ENCODE assay signal across 9 cellular contexts in genomic region chr17:79842656-79843474, GRCh38. TPM values are rescaled to one million over a fixed set of nuclear protein-coding genes. Genes with fewer than 3 reads are reported as not detected.
DNase-seq lines count a peak whose midpoint lies in the region; ATAC-seq and TF ChIP-seq lines count a peak whose summit lies in the region.
"Had no signal": no experiment of that assay in that cellular context is flagged by ENCODE, and none has a peak within 500 bp of the region (broad histone marks: within the 10 kb centered on the region; RNA-seq: fewer than 3 reads in every experiment).

No MANE protein-coding gene starts in this region.

- H3K27me3 Mint-ChIP-seq in T-helper 17 cell: peaks cover 31% of the 10 kb centered on the region
- peaks cover 73% of the 10 kb centered on the region for H3K27me3 Mint-ChIP-seq in stimulated activated naive CD8-positive, alpha-beta T cell treated with anti-CD3 and anti-CD28 coated beads, Interleukin-15, amount 100 ng/mL, for 72 hours

- peaks cover 21% of the 10 kb centered on the region for H3K4me1 Mint-ChIP-seq in T-helper 17 cell
- peaks cover 46% of the 10 kb centered on the region for H3K4me1 Mint-ChIP-seq in stimulated activated naive CD8-positive, alpha-beta T cell treated with anti-CD3 and anti-CD28 coated beads, Interleukin-15, amount 100 ng/mL, for 72 hours

- H3K9me3 Mint-ChIP-seq in stimulated activated naive CD8-positive, alpha-beta T cell treated with anti-CD3 and anti-CD28 coated beads, Interleukin-15, amount 100 ng/mL, for 72 hours: no peaks in the 10 kb centered on the region

- peak overlapping the region; percentile 58 for H3K4me3 ChIP-seq in fibroblast of villous mesenchyme (ENCODE audit: low read depth, low read length)

- H3K9me3 ChIP-seq in T-helper 17 cell (ENCODE audit: control insufficient read depth, low read length, poor library complexity, severe bottlenecking): no peaks in the 10 kb centered on the region

- H3K27ac Mint-ChIP-seq in T-helper 17 cell: peak overlapping the region; percentile 51
- peak overlapping the region in 1 of 2 donors; percentile 65 for H3K27ac Mint-ChIP-seq in stimulated activated naive CD8-positive, alpha-beta T cell treated with anti-CD3 and anti-CD28 coated beads, Interleukin-15, amount 100 ng/mL, for 72 hours

- peaks cover 2% of the 10 kb centered on the region for H3K36me3 Mint-ChIP-seq in T-helper 17 cell (ENCODE audit: low read depth)

- DNase-seq in NCI-H82 (lab: John Stamatoyannopoulos, UW) (peak; percentile 69), NCI-H82 treated with DMSO at 0.1 percent for 48 hours (lab: John Stamatoyannopoulos, UW; ENCODE audit: unreplicated experiment) (no peak), T-helper 17 cell (no peak), fibroblast of villous mesenchyme (ENCODE audit: low read depth) (no peak), HuH-7.5 (ENCODE audit: low spot score) (no peak), GM03348 (ENCODE audit: low spot score) (no peak)
- peak; percentile 46 to 68 for DNase-seq in stimulated activated naive CD8-positive, alpha-beta T cell treated with anti-CD3 and anti-CD28 coated beads, Interleukin-15, amount 100 ng/mL, for 72 hours
- DNase-seq: DND-41 had no signal

- peak overlapping the region; percentile 80 for H3K4me3 Mint-ChIP-seq in T-helper 17 cell
- peak overlapping the region; percentile 84 to 85 for H3K4me3 Mint-ChIP-seq in stimulated activated naive CD8-positive, alpha-beta T cell treated with anti-CD3 and anti-CD28 coated beads, Interleukin-15, amount 100 ng/mL, for 72 hours

- TF ChIP-seq CTCF in fibroblast of villous mesenchyme (IDR thresholded peaks at IDR 0.05; ENCODE audit: insufficient read depth, low read depth, low read length): peak; percentile 5

- ATAC-seq in T-helper 17 cell: no peak
- peak; percentile 33 for ATAC-seq in stimulated activated naive CD8-positive, alpha-beta T cell treated with anti-CD3 and anti-CD28 coated beads, Interleukin-15, amount 100 ng/mL, for 72 hours
- no peak for ATAC-seq in HG03342 (IDR thresholded peaks at IDR 0.05; ENCODE audit: unreplicated experiment)

RNA-seq across cellular contexts. Expression of gene CBX4, which starts 3.6 kb away (rescaled TPM):
- total RNA-seq in T-helper 17 cell (100 to 1,000 TPM; 103 to 110 TPM), fibroblast of villous mesenchyme (13.0 and 19.0 TPM in 2 replicates)

RNA-seq across cellular contexts. Expression of gene CBX8, which starts 46.0 kb away (rescaled TPM):
- 1 to 10 TPM; 2.5 to 3.6 TPM for total RNA-seq in T-helper 17 cell
- total RNA-seq in fibroblast of villous mesenchyme: 3.2 and 4.7 TPM in 2 replicates

Comparison
In these comparisons a context has a peak if more than half of its experiments do, and no peak if none do; other contexts are left out.
1. DNase-seq: peak in NCI-H82 (single experiment) and stimulated activated naive CD8-positive, alpha-beta T cell treated with anti-CD3 and anti-CD28 coated beads, Interleukin-15, amount 100 ng/mL, for 72 hours (2 of 2); none in NCI-H82 treated with DMSO at 0.1 percent for 48 hours (single experiment), T-helper 17 cell (0 of 3), fibroblast of villous mesenchyme (single experiment), HuH-7.5 (single experiment) and GM03348 (single experiment).